In the genomic region with DNA sequence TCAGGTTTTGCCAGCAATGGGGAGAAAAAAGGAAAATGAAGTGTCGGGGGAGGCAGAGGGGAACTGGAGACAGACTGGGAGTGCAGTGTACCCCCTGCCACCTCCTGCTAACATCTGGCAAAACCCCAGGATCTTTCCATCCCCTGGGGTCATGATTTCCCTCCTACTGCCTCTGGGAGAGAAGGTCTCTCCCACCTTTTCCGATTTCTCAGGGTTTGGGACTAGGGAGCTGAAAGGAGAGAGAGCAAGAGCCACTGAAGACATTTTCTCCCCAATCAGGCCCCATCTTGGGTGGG, we compare ENCODE assay signal across 9 cellular contexts. TPM values are rescaled to one million over a fixed set of nuclear protein-coding genes. Genes with fewer than 3 reads are reported as not detected.
DNase-seq lines count a peak whose midpoint lies in the region; ATAC-seq and TF ChIP-seq lines count a peak whose summit lies in the region.
"Had no signal": no experiment of that assay in that cellular context is flagged by ENCODE, and none has a peak within 500 bp of the region (broad histone marks: within the 10 kb centered on the region; RNA-seq: fewer than 3 reads in every experiment).

No MANE protein-coding gene starts in this region.

- H3K9me3 ChIP-seq in right cardiac atrium (ENCODE audit: control insufficient read depth, low read length) (no peaks in the 10 kb centered on the region), gastrocnemius medialis (no peaks in the 10 kb centered on the region), BE2C (no peaks in the 10 kb centered on the region)

- POLR2A ChIA-PET in activated CD8-positive, alpha-beta T cell treated with anti-CD3 and anti-CD28 coated beads, Interleukin-2, amount 10 ng/mL, durations not matched to agents 7 days and 5 days (lab: Charles Lee), result interaction anchor here (1.0 to 2.3 kb wide), 3 partner anchors 9 to 308 kb away, joined by 4 to 9 read pairs (median 4); a partner anchor contains a TSS

- DNase-seq in GM20000 (ENCODE audit: low spot score) (peak; percentile 13), right cardiac atrium (no peak), gastrocnemius medialis (no peak), BE2C (no peak), dermis blood vessel endothelial cell (no peak)
- DNase-seq in activated CD8-positive, alpha-beta T cell treated with anti-CD3 and anti-CD28 coated beads, Interleukin-2, amount 10 ng/mL, durations not matched to agents 7 days and 5 days, result no peak
- no peak for DNase-seq in effector CD8-positive, alpha-beta T cell (lab: John Stamatoyannopoulos, UW)
- DNase-seq: NCI-H2171 treated with DMSO at 0.1 percent for 48 hours had no signal

- H3K4me3 Mint-ChIP-seq in activated CD8-positive, alpha-beta T cell treated with anti-CD3 and anti-CD28 coated beads, Interleukin-2, amount 10 ng/mL, durations not matched to agents 7 days and 5 days, result no peak overlapping the region

- H3K4me1 Mint-ChIP-seq in activated CD8-positive, alpha-beta T cell treated with anti-CD3 and anti-CD28 coated beads, Interleukin-2, amount 10 ng/mL, durations not matched to agents 7 days and 5 days (ENCODE audit: low read depth), result peaks cover 67% of the 10 kb centered on the region

- no peak for TF ChIP-seq CTCF in GM20000 (IDR thresholded peaks at IDR 0.05; ENCODE audit: extremely low read depth, missing control alignments)
- no peak for TF ChIP-seq CTCF in gastrocnemius medialis (IDR thresholded peaks at IDR 0.05 in 4 of 5, conservative IDR thresholded peaks at IDR 0.05 in 1 of 5)
- TF ChIP-seq CTCF in BE2C (IDR thresholded peaks at IDR 0.05; ENCODE audit: low read depth, low read length), result no peak

- no peak for TF ChIP-seq POLR2A in gastrocnemius medialis (IDR thresholded peaks at IDR 0.05)

- peak overlapping the region; percentile 80 for H3K27ac Mint-ChIP-seq in activated CD8-positive, alpha-beta T cell treated with anti-CD3 and anti-CD28 coated beads, Interleukin-2, amount 10 ng/mL, durations not matched to agents 7 days and 5 days

- H3K27me3 Mint-ChIP-seq in activated CD8-positive, alpha-beta T cell treated with anti-CD3 and anti-CD28 coated beads, Interleukin-2, amount 10 ng/mL, durations not matched to agents 7 days and 5 days (ENCODE audit: low read depth), result no peaks in the 10 kb centered on the region

- H3K36me3 ChIP-seq in gastrocnemius medialis, result peaks cover 0 to 45% of the 10 kb centered on the region in 2 donors
- no peaks in the 10 kb centered on the region for H3K36me3 ChIP-seq in BE2C

- 34% methylated on average over 2 of the region's 2 CpGs for WGBS in right cardiac atrium

- peaks cover 23% of the 10 kb centered on the region for H3K36me3 Mint-ChIP-seq in activated CD8-positive, alpha-beta T cell treated with anti-CD3 and anti-CD28 coated beads, Interleukin-2, amount 10 ng/mL, durations not matched to agents 7 days and 5 days (ENCODE audit: low read depth)

- no peak overlapping the region for H3K4me3 ChIP-seq in right cardiac atrium (ENCODE audit: low read length)
- peak overlapping the region; percentile 74 to 89 (median 83) for H3K4me3 ChIP-seq in gastrocnemius medialis
- H3K4me3 ChIP-seq in BE2C (ENCODE audit: low read depth, low read length), result no peak overlapping the region

- H3K9me3 Mint-ChIP-seq in activated CD8-positive, alpha-beta T cell treated with anti-CD3 and anti-CD28 coated beads, Interleukin-2, amount 10 ng/mL, durations not matched to agents 7 days and 5 days (ENCODE audit: insufficient read depth), result no peaks in the 10 kb centered on the region

- peak overlapping the region; percentile 96 for H3K27ac ChIP-seq in right cardiac atrium (ENCODE audit: low read length)
- peak overlapping the region; percentile 94 to 100 (median 98) for H3K27ac ChIP-seq in gastrocnemius medialis

- intact Hi-C loops in right cardiac atrium (cut with DNase I), result no loop called here
- intact Hi-C loops in gastrocnemius medialis (cut with DNase I; ENCODE audit: low total_unique reads), result loop anchor here (10.0 kb wide), 1 partner anchor 525 kb away; a partner anchor contains a TSS

- CTCF ChIA-PET in activated CD8-positive, alpha-beta T cell treated with anti-CD3 and anti-CD28 coated beads, Interleukin-2, amount 10 ng/mL, durations not matched to agents 7 days and 5 days (lab: Charles Lee), result interaction anchor here (1.4 to 3.5 kb wide), 4 partner anchors 9 to 11 kb away, joined by 3 to 15 read pairs (median 11); a partner anchor contains a TSS

- H3K27me3 ChIP-seq in right cardiac atrium (ENCODE audit: control insufficient read depth, insufficient read depth), result no peaks in the 10 kb centered on the region
- no peaks in the 10 kb centered on the region for H3K27me3 ChIP-seq in gastrocnemius medialis
- H3K27me3 ChIP-seq in BE2C, result no peaks in the 10 kb centered on the region

- in situ Hi-C loops in gastrocnemius medialis (cut with MboI; ENCODE audit: low sequenced_read_pairs in 4 of 4), result no loop called here

- no peak for ATAC-seq in activated CD8-positive, alpha-beta T cell treated with anti-CD3 and anti-CD28 coated beads, Interleukin-2, amount 10 ng/mL, durations not matched to agents 7 days and 5 days
- ATAC-seq in right cardiac atrium (no peak), gastrocnemius medialis (no peak), GM19455 (IDR thresholded peaks at IDR 0.05; ENCODE audit: unreplicated experiment) (no peak)

- H3K4me1 ChIP-seq in right cardiac atrium (ENCODE audit: control insufficient read depth, insufficient read depth, low read length) (peaks cover 26% of the 10 kb centered on the region), gastrocnemius medialis (peaks cover 47 to 66% of the 10 kb centered on the region in 2 donors), BE2C (peaks cover 5% of the 10 kb centered on the region)

RNA-seq across cellular contexts. Expression of a gene that starts 5.1 kb away (rescaled TPM):
- total RNA-seq in activated CD8-positive, alpha-beta T cell treated with anti-CD3 and anti-CD28 coated beads, Interleukin-2, amount 10 ng/mL, durations not matched to agents 7 days and 5 days, result 10 to 100 TPM; 12.4 to 13.5 TPM
- total RNA-seq in right cardiac atrium (10 to 100 TPM in 1 of 4 donors, 1 to 10 TPM in 3; 8.1 to 15.6 (median 9.1) TPM), gastrocnemius medialis (1,000 to 10,000 TPM in 2 of 4 donors, 100 to 1,000 TPM in 2; 725 to 1,282 (median 1,051) TPM), dermis blood vessel endothelial cell (12.4 and 20.2 TPM in 2 replicates)
- 9.7 TPM for polyA plus RNA-seq in right cardiac atrium
- 40.6 TPM for polyA plus RNA-seq in BE2C (2012; ENCODE audit: insufficient read depth, insufficient read length, low read depth)

RNA-seq across cellular contexts. Expression of a gene that starts 10.4 kb away (rescaled TPM):
- total RNA-seq in activated CD8-positive, alpha-beta T cell treated with anti-CD3 and anti-CD28 coated beads, Interleukin-2, amount 10 ng/mL, durations not matched to agents 7 days and 5 days, result 10 to 100 TPM; 86.3 to 98.0 TPM
- total RNA-seq in right cardiac atrium (10 to 100 TPM; 25.2 to 34.1 (median 31.0) TPM), gastrocnemius medialis (10 to 100 TPM; 23.0 to 41.4 (median 34.8) TPM), dermis blood vessel endothelial cell (73.7 and 136 TPM in 2 replicates)
- 14.4 TPM for polyA plus RNA-seq in right cardiac atrium
- 74.2 TPM for polyA plus RNA-seq in BE2C (2012; ENCODE audit: insufficient read depth, insufficient read length, low read depth)

RNA-seq across cellular contexts. Expression of a gene that starts 12.4 kb away (rescaled TPM):
- 10 to 100 TPM; 39.0 to 39.5 TPM for total RNA-seq in activated CD8-positive, alpha-beta T cell treated with anti-CD3 and anti-CD28 coated beads, Interleukin-2, amount 10 ng/mL, durations not matched to agents 7 days and 5 days
- 10 to 100 TPM; 25.5 to 31.9 (median 30.0) TPM for total RNA-seq in right cardiac atrium
- polyA plus RNA-seq in right cardiac atrium, result 34.5 TPM
- total RNA-seq in gastrocnemius medialis, result 100 to 1,000 TPM; 141 to 206 (median 186) TPM
- polyA plus RNA-seq in BE2C (2012; ENCODE audit: insufficient read depth, insufficient read length, low read depth), result 27.7 TPM
- 47.0 and 47.5 TPM in 2 replicates for total RNA-seq in dermis blood vessel endothelial cell

RNA-seq across cellular contexts. Expression of a gene that starts 46.4 kb away (rescaled TPM):
- total RNA-seq in activated CD8-positive, alpha-beta T cell treated with anti-CD3 and anti-CD28 coated beads, Interleukin-2, amount 10 ng/mL, durations not matched to agents 7 days and 5 days, result not detected
- under 1 TPM in 3 of 4 donors, not detected in 1; 0.09 to 0.17 (median 0.17) TPM for total RNA-seq in right cardiac atrium
- polyA plus RNA-seq in right cardiac atrium, result 0.07 TPM
- 1 to 10 TPM in 1 of 4 donors, under 1 TPM in 3; 0.13 to 2.3 (median 0.69) TPM for total RNA-seq in gastrocnemius medialis
- polyA plus RNA-seq in BE2C (2012; ENCODE audit: insufficient read depth, insufficient read length, low read depth), result 0.91 TPM
- total RNA-seq in dermis blood vessel endothelial cell, result under 0.01 and 0.05 TPM in 2 replicates

RNA-seq across cellular contexts. Expression of a gene that starts 53.3 kb away (rescaled TPM):
- total RNA-seq in activated CD8-positive, alpha-beta T cell treated with anti-CD3 and anti-CD28 coated beads, Interleukin-2, amount 10 ng/mL, durations not matched to agents 7 days and 5 days, result 10 to 100 TPM; 40.2 to 41.1 TPM
- total RNA-seq in right cardiac atrium, result 10 to 100 TPM; 16.4 to 22.4 (median 17.6) TPM
- 11.7 TPM for polyA plus RNA-seq in right cardiac atrium
- 10 to 100 TPM in 2 of 4 donors, 1 to 10 TPM in 2; 6.8 to 13.4 (median 10.1) TPM for total RNA-seq in gastrocnemius medialis
- 4.5 TPM for polyA plus RNA-seq in BE2C (2012; ENCODE audit: insufficient read depth, insufficient read length, low read depth)
- total RNA-seq in dermis blood vessel endothelial cell, result 21.3 and 21.5 TPM in 2 replicates

Comparison
In these comparisons a context has a peak if more than half of its experiments do, and no peak if none do; other contexts are left out.
1. H3K4me3 ChIP-seq: peak in gastrocnemius medialis (4 of 4); none in right cardiac atrium (single experiment) and BE2C (single experiment).
2. RNA of a gene that starts 5.1 kb away (total RNA-seq): 725 to 1,282 TPM in gastrocnemius medialis; 12.4 to 13.5 TPM in activated CD8-positive, alpha-beta T cell treated with anti-CD3 and anti-CD28 coated beads, Interleukin-2, amount 10 ng/mL, durations not matched to agents 7 days and 5 days, 12.4 to 20.2 TPM in dermis blood vessel endothelial cell and 8.1 to 15.6 TPM in right cardiac atrium; every median in the first group is over 10 times any median in the second.